In the genomic region with DNA sequence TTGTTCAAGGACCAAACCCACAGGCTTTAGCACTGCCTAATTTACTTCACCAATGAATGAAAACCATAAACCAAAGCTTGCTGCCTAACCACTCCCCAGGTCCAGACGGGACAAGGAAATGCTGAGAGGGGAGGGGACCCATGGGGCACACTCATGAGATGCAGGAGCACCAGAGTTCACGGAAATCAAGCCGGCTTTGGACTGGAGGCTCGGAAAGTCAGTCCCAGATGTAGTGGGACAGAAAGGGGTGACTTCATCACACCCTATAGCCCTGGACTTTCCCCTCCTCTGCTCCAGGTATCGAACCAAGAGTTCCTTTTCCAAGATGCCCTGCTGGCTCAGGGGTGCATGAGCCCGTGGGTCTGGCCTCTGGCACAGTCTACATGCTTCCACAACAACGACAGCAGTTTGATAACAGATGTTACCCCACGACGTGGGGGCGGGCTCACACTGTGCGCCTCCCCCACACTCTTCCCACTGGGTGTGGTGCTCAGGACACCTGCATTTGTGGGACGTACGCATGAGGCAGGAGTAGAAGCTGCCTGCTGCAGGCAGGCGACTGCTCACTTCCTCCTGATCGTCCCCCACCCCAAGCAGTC, we compare ENCODE assay signal across 1 cellular context.
TF ChIP-seq lines count a peak whose summit lies in the region.

No MANE protein-coding gene starts in this region.

TF ChIP-seq in IMR-90, 13 proteins besides CTCF, POLR2A, EP300 and RAD21:
- no peak for TF ChIP-seq RFX5 (IDR thresholded peaks at IDR 0.05; ENCODE audit: low read depth, low read length)
- no peak for TF ChIP-seq CEBPB (IDR thresholded peaks at IDR 0.05; ENCODE audit: low read depth, low read length)
- no peak for TF ChIP-seq NFE2L2 (IDR thresholded peaks at IDR 0.05; ENCODE audit: low read depth, low read length)
- TF ChIP-seq SMC3 (IDR thresholded peaks at IDR 0.05; ENCODE audit: low read depth, low read length), result no peak
- no peak for TF ChIP-seq MAFK (IDR thresholded peaks at IDR 0.05; ENCODE audit: low read depth, low read length)
- no peak for TF ChIP-seq USF2 (IDR thresholded peaks at IDR 0.05; ENCODE audit: low read depth, low read length)
